In the genomic region with DNA sequence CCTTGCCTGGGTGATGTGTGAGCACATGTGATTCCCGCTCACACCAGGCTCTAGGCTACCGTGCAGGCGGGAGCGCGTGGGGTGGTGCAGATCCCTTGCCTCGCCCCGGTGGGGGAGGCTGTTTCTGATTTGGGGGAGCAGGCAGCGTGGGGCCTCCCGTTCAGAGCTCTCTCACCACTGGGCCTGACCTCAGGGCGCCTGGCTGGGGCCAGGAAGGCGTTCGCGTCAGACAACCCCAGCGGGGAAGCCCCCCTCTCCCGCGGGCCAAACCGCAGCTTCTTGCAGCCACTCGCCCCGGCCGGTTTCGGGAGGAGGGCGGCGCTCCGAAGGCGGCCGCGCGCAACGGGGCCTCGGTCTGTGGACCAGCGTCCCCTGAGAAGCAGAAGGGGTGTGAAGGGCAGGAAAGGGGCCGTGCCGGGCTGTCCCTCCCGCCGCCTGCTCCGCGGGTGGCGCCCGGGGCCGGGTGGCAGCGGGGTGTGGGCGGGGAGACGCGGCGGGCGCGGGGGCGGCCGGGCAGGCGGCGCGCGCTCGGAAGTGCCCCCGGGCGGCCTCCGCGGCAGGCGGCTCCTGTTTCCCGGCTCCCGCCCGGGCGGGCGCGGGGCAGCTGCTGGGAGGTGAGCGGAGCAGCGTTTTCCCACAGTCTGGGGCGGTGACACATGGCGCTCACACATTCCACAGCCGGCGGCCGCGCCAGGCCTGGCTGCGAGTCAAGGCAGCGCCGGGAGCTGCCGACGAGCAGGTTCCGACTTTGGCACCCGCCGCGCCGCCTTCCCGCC, we compare ENCODE assay signal across 8 cellular contexts.
A peak's percentile ranks its signal among the peaks of the same experiment; 100 is the strongest.
DNase-seq lines count a peak whose midpoint lies in the region; ATAC-seq lines count a peak whose summit lies in the region.

No MANE protein-coding gene starts in this region.

- H3K4me3 Mint-ChIP-seq in activated T-cell treated with anti-CD3 and anti-CD28 coated beads, Interleukin-2, amount 50 U/mL, for 24 hours, result peak overlapping the region; percentile 57
- peak overlapping the region; percentile 64 to 84 (median 80) for H3K4me3 Mint-ChIP-seq in naive thymus-derived CD4-positive, alpha-beta T cell
- H3K4me3 Mint-ChIP-seq in stimulated activated memory B cell treated with anti-CD40 and anti-IgM and Interleukin-4, amounts not matched to agents 10 μg/mL and 1 μg/mL and 100 μg/mL, for 72 hours, result peak overlapping the region; percentile 73

- H3K27me3 Mint-ChIP-seq in activated T-cell treated with anti-CD3 and anti-CD28 coated beads, Interleukin-2, amount 50 U/mL, for 24 hours, result peaks cover 55% of the 10 kb centered on the region
- H3K27me3 Mint-ChIP-seq in naive thymus-derived CD4-positive, alpha-beta T cell, result peaks cover 0 to 79% (median 17%) of the 10 kb centered on the region in 5 donors
- H3K27me3 Mint-ChIP-seq in stimulated activated memory B cell treated with anti-CD40 and anti-IgM and Interleukin-4, amounts not matched to agents 10 μg/mL and 1 μg/mL and 100 μg/mL, for 72 hours, result no peaks in the 10 kb centered on the region

- H3K27ac ChIP-seq in naive thymus-derived CD4-positive, alpha-beta T cell (ENCODE audit: low read depth, low read length), result no peak overlapping the region

- DNase-seq in CMK (ENCODE audit: low read depth), result peak; percentile 75
- DNase-seq in NOMO-1 (lab: John Stamatoyannopoulos, UW; ENCODE audit: unreplicated experiment in 2 of 2), result peak; percentile 92 to 93
- DNase-seq in activated T-cell treated with anti-CD3 and anti-CD28 coated beads, Interleukin-2, amount 50 U/mL, for 24 hours, result peak; percentile 83
- DNase-seq in fibroblast of gingiva (ENCODE audit: low read depth), result peak; percentile 49
- DNase-seq in naive thymus-derived CD4-positive, alpha-beta T cell, result peak; percentile 26 to 80 (median 49)

- H3K4me1 ChIP-seq in naive thymus-derived CD4-positive, alpha-beta T cell (ENCODE audit: control insufficient read depth in 2 of 2, insufficient read depth in 2 of 2, low read length in 2 of 2), result peaks cover 0 to 9% of the 10 kb centered on the region in 2 donors

- intact Hi-C loops in naive thymus-derived CD4-positive, alpha-beta T cell (cut with micrococcal nuclease), result loop anchor here (2.0 kb wide), 1 partner anchor 64 kb away; no protein-coding TSS in a partner anchor

- H3K4me3 ChIP-seq in naive thymus-derived CD4-positive, alpha-beta T cell (ENCODE audit: low read length), result peak overlapping the region; percentile 40

- ATAC-seq in GM19372 (IDR thresholded peaks at IDR 0.05; ENCODE audit: low read depth, unreplicated experiment), result peak; percentile 96
- peak; percentile 83 for ATAC-seq in HG03469 (IDR thresholded peaks at IDR 0.05; ENCODE audit: unreplicated experiment)
- peak; percentile 89 for ATAC-seq in naive thymus-derived CD4-positive, alpha-beta T cell
- peak; percentile 97 for ATAC-seq in stimulated activated memory B cell treated with anti-CD40 and anti-IgM and Interleukin-4, amounts not matched to agents 10 μg/mL and 1 μg/mL and 100 μg/mL, for 72 hours

- no peaks in the 10 kb centered on the region for H3K9me3 ChIP-seq in naive thymus-derived CD4-positive, alpha-beta T cell (ENCODE audit: control insufficient read depth in 2 of 3, low read length in 3 of 3)

- peaks cover 26% of the 10 kb centered on the region for H3K4me1 Mint-ChIP-seq in activated T-cell treated with anti-CD3 and anti-CD28 coated beads, Interleukin-2, amount 50 U/mL, for 24 hours (ENCODE audit: low read depth)
- H3K4me1 Mint-ChIP-seq in naive thymus-derived CD4-positive, alpha-beta T cell, result peaks cover 0 to 20% (median 14%) of the 10 kb centered on the region in 7 donors
- H3K4me1 Mint-ChIP-seq in stimulated activated memory B cell treated with anti-CD40 and anti-IgM and Interleukin-4, amounts not matched to agents 10 μg/mL and 1 μg/mL and 100 μg/mL, for 72 hours, result peaks cover 48% of the 10 kb centered on the region

- peak overlapping the region; percentile 45 for H3K27ac Mint-ChIP-seq in activated T-cell treated with anti-CD3 and anti-CD28 coated beads, Interleukin-2, amount 50 U/mL, for 24 hours
- H3K27ac Mint-ChIP-seq in naive thymus-derived CD4-positive, alpha-beta T cell, result peak overlapping the region in 1 of 9 donors; percentile 32
- H3K27ac Mint-ChIP-seq in stimulated activated memory B cell treated with anti-CD40 and anti-IgM and Interleukin-4, amounts not matched to agents 10 μg/mL and 1 μg/mL and 100 μg/mL, for 72 hours, result peak overlapping the region; percentile 66

- no peaks in the 10 kb centered on the region for H3K27me3 ChIP-seq in naive thymus-derived CD4-positive, alpha-beta T cell (ENCODE audit: control insufficient read depth in 2 of 2, insufficient read depth in 2 of 2, low read length in 2 of 2)

- H3K36me3 Mint-ChIP-seq in activated T-cell treated with anti-CD3 and anti-CD28 coated beads, Interleukin-2, amount 50 U/mL, for 24 hours (ENCODE audit: low read depth), result no peaks in the 10 kb centered on the region
- peaks cover 0 to 11% (median 0%) of the 10 kb centered on the region in 5 donors for H3K36me3 Mint-ChIP-seq in naive thymus-derived CD4-positive, alpha-beta T cell
- H3K36me3 Mint-ChIP-seq in stimulated activated memory B cell treated with anti-CD40 and anti-IgM and Interleukin-4, amounts not matched to agents 10 μg/mL and 1 μg/mL and 100 μg/mL, for 72 hours, result no peaks in the 10 kb centered on the region

- peaks cover 9% of the 10 kb centered on the region for H3K9me3 Mint-ChIP-seq in activated T-cell treated with anti-CD3 and anti-CD28 coated beads, Interleukin-2, amount 50 U/mL, for 24 hours
- peaks cover 0 to 11% (median 3%) of the 10 kb centered on the region in 11 donors for H3K9me3 Mint-ChIP-seq in naive thymus-derived CD4-positive, alpha-beta T cell
- H3K9me3 Mint-ChIP-seq in stimulated activated memory B cell treated with anti-CD40 and anti-IgM and Interleukin-4, amounts not matched to agents 10 μg/mL and 1 μg/mL and 100 μg/mL, for 72 hours, result peaks cover 5% of the 10 kb centered on the region

- no peaks in the 10 kb centered on the region for H3K36me3 ChIP-seq in naive thymus-derived CD4-positive, alpha-beta T cell (ENCODE audit: control insufficient read depth in 2 of 3, insufficient read depth in 3 of 3, low read length in 3 of 3)

- POLR2A ChIA-PET in naive thymus-derived CD4-positive, alpha-beta T cell (lab: Charles Lee), result no interaction called here

- CTCF ChIA-PET in naive thymus-derived CD4-positive, alpha-beta T cell (lab: Charles Lee), result no interaction called here
